Comparison of ENCODE assay signal across 9 cellular contexts in the genomic region with DNA sequence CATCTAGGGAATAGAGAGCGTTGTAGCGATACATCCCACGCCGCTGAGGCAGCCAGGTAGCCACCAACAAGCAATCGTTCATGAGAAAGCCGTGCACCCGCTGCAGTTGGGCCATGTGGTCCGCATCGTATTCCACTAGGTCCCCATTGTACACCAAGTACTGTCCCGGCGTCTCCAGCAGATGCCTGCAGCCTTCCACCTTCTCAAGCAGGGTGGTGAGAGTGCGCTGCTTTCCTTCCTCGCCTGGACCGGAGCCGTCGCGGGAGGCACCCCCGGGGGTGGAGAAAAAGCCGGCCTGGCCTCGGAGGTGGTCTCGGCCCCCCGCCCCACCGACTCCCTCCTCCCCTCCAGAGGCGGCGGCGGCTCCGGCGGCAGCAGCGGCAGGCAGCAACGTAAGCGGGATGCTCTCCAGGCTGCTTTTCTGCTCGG. TPM values are rescaled to one million over a fixed set of nuclear protein-coding genes. Genes with fewer than 3 reads are reported as not detected.
DNase-seq lines count a peak whose midpoint lies in the region; ATAC-seq, FAIRE-seq and TF ChIP-seq lines count a peak whose summit lies in the region.
"Had no signal": no experiment of that assay in that cellular context is flagged by ENCODE, and none has a peak within 500 bp of the region (broad histone marks: within the 10 kb centered on the region; RNA-seq: fewer than 3 reads in every experiment).

No MANE protein-coding gene starts in this region.

- peak overlapping the region; percentile 67 for H2AFZ ChIP-seq in keratinocyte (ENCODE audit: control insufficient read depth, low read length)

- H4K20me1 ChIP-seq in keratinocyte (ENCODE audit: control insufficient read depth, extremely low read depth, insufficient read depth, low read length) = peaks cover 18% of the 10 kb centered on the region

- CTCF ChIA-PET in activated CD4-positive, alpha-beta T cell treated with anti-CD3 and anti-CD28 coated beads, Interleukin-2, amount 10 ng/mL, durations not matched to agents 7 days and 5 days (lab: Charles Lee) = interaction anchor here (0.8 to 2.8 kb wide), 7 partner anchors 9 to 266 kb away, joined by 3 to 13 read pairs (median 3); a partner anchor contains a TSS

- POLR2A ChIA-PET in activated CD4-positive, alpha-beta T cell treated with anti-CD3 and anti-CD28 coated beads, Interleukin-2, amount 10 ng/mL, durations not matched to agents 7 days and 5 days (lab: Charles Lee) = interaction anchor here (0.6 kb wide), 2 partner anchors 109 to 297 kb away, joined by 3 to 4 read pairs; a partner anchor contains a TSS

- no peak for TF ChIP-seq CTCF in keratinocyte (optimal IDR thresholded peaks at IDR 0.05 in 1 of 3, IDR thresholded peaks at IDR 0.05 in 1 of 3, conservative IDR thresholded peaks at IDR 0.05 in 1 of 3; ENCODE audit: extremely low read depth in 1 of 3, insufficient read depth in 2 of 3, low read length in 3 of 3)
- TF ChIP-seq CTCF in stomach (IDR thresholded peaks at IDR 0.05) = no peak

- peak overlapping the region; percentile 99 for H3K9ac ChIP-seq in keratinocyte (ENCODE audit: control insufficient read depth, extremely low read depth, insufficient read depth, low read length)

- H3K27ac ChIP-seq in angular gyrus (ENCODE audit: low read depth, low read length) (peak overlapping the region; percentile 78), keratinocyte (ENCODE audit: control insufficient read depth, insufficient read depth, low read length) (peak overlapping the region; percentile 100), stomach (peak overlapping the region; percentile 92 to 97 (median 95))

- 0 to 2% (median 1%) methylated on average over 3 to 32 of the region's 32 CpGs for WGBS in stomach, 5 donors

- dilution Hi-C loops in keratinocyte (cut with MboI; ENCODE audit: extremely low pct_ligation_motif_present, low sequenced_read_pairs) = no loop called here

- H3K9me1 ChIP-seq in keratinocyte (ENCODE audit: control insufficient read depth, extremely low read depth, insufficient read depth, low read length) = no peaks in the 10 kb centered on the region

- peak overlapping the region; percentile 89 for H3K4me2 ChIP-seq in keratinocyte (ENCODE audit: control insufficient read depth, extremely low read depth, insufficient read depth, low read depth, low read length)

- TF ChIP-seq EP300 in stomach (IDR thresholded peaks at IDR 0.05) = no peak

- peak; percentile 11 for ATAC-seq in HG03521 (IDR thresholded peaks at IDR 0.05; ENCODE audit: unreplicated experiment)

- H3K27ac Mint-ChIP-seq in activated CD4-positive, alpha-beta T cell treated with anti-CD3 and anti-CD28 coated beads, Interleukin-2, amount 10 ng/mL, durations not matched to agents 7 days and 5 days = peak overlapping the region; percentile 99

- peaks cover 82% of the 10 kb centered on the region for H3K79me2 ChIP-seq in keratinocyte (ENCODE audit: control insufficient read depth, insufficient read depth, low read length)

- peak overlapping the region; percentile 98 for H3K4me3 Mint-ChIP-seq in activated CD4-positive, alpha-beta T cell treated with anti-CD3 and anti-CD28 coated beads, Interleukin-2, amount 10 ng/mL, durations not matched to agents 7 days and 5 days

- H3K4me3 ChIP-seq in keratinocyte (ENCODE audit: control insufficient read depth in 2 of 3, extremely low read depth in 1 of 3, insufficient read depth in 2 of 3, low read depth in 1 of 3, low read length in 3 of 3) (peak overlapping the region; percentile 69 to 98 (median 90)), stomach (peak overlapping the region; percentile 82 to 95 (median 90))

- peaks cover 3 to 8% of the 10 kb centered on the region in 2 experiments for H3K36me3 ChIP-seq in keratinocyte (ENCODE audit: control insufficient read depth in 2 of 2, extremely low read depth in 1 of 2, insufficient read depth in 2 of 2, low read length in 2 of 2)
- peaks cover 0 to 15% (median 9%) of the 10 kb centered on the region in 4 donors for H3K36me3 ChIP-seq in stomach

- H3K36me3 Mint-ChIP-seq in activated CD4-positive, alpha-beta T cell treated with anti-CD3 and anti-CD28 coated beads, Interleukin-2, amount 10 ng/mL, durations not matched to agents 7 days and 5 days (ENCODE audit: low read depth) = peaks cover 46% of the 10 kb centered on the region

- FAIRE-seq in keratinocyte (lab: Jason Lieb, UNC) (no peak), GM12891 (lab: Jason Lieb, UNC) (no peak)
- FAIRE-seq: colon had no signal

- intact Hi-C loops in stomach (cut with DNase I; ENCODE audit: low total_unique reads) = no loop called here

- TF ChIP-seq POLR2A in stomach (IDR thresholded peaks at IDR 0.05) (no peak), GM12891 (IDR thresholded peaks at IDR 0.05; ENCODE audit: low read depth, low read length) (no peak)

- H3K9me3 ChIP-seq in keratinocyte (ENCODE audit: control insufficient read depth, low read depth, low read length) (no peaks in the 10 kb centered on the region), stomach (no peaks in the 10 kb centered on the region)

- H3K4me1 Mint-ChIP-seq in activated CD4-positive, alpha-beta T cell treated with anti-CD3 and anti-CD28 coated beads, Interleukin-2, amount 10 ng/mL, durations not matched to agents 7 days and 5 days = peaks cover 63% of the 10 kb centered on the region

- H3K27me3 ChIP-seq in keratinocyte (ENCODE audit: control insufficient read depth, extremely low read depth, insufficient read depth, low read length) (no peaks in the 10 kb centered on the region), stomach (no peaks in the 10 kb centered on the region)

- H3K27me3 Mint-ChIP-seq in activated CD4-positive, alpha-beta T cell treated with anti-CD3 and anti-CD28 coated beads, Interleukin-2, amount 10 ng/mL, durations not matched to agents 7 days and 5 days = no peaks in the 10 kb centered on the region

- DNase-seq in activated CD4-positive, alpha-beta T cell treated with anti-CD3 and anti-CD28 coated beads, Interleukin-2, amount 10 ng/mL, durations not matched to agents 7 days and 5 days = no peak
- DNase-seq in activated CD4-positive, alpha-beta T cell treated with anti-CD3 and anti-CD28 coated beads for 1 hour = no peak
- DNase-seq in keratinocyte (ENCODE audit: low read depth, low spot score) (no peak), stomach (no peak), middle frontal gyrus (ENCODE audit: extremely low spot score, low spot score) (no peak), GM12891 (ENCODE audit: insufficient read length, low spot score) (no peak)

- no peaks in the 10 kb centered on the region for H3K9me3 Mint-ChIP-seq in activated CD4-positive, alpha-beta T cell treated with anti-CD3 and anti-CD28 coated beads, Interleukin-2, amount 10 ng/mL, durations not matched to agents 7 days and 5 days

- peaks cover 48% of the 10 kb centered on the region for H3K4me1 ChIP-seq in keratinocyte (ENCODE audit: control insufficient read depth, extremely low read depth, insufficient read depth, low read length)
- peaks cover 41 to 76% (median 66%) of the 10 kb centered on the region in 4 donors for H3K4me1 ChIP-seq in stomach

TF ChIP-seq in GM12891, 5 proteins besides CTCF, POLR2A, EP300 and RAD21:
- TF ChIP-seq POU2F2 (IDR thresholded peaks at IDR 0.05; ENCODE audit: low read depth, low read length) (no peak), POLR2AphosphoS5 (IDR thresholded peaks at IDR 0.05; ENCODE audit: low read depth, low read length) (no peak), TAF1 (IDR thresholded peaks at IDR 0.05; ENCODE audit: low read depth, low read length) (no peak), PAX5 (IDR thresholded peaks at IDR 0.05; ENCODE audit: insufficient read depth, low read length, severe bottlenecking) (no peak), SPI1 (IDR thresholded peaks at IDR 0.05; ENCODE audit: low read depth, low read length) (no peak)

RNA-seq across cellular contexts. Expression of a gene that starts 0.6 kb away (rescaled TPM):
- 10 to 100 TPM; 20.6 to 21.9 TPM for total RNA-seq in activated CD4-positive, alpha-beta T cell treated with anti-CD3 and anti-CD28 coated beads, Interleukin-2, amount 10 ng/mL, durations not matched to agents 7 days and 5 days
- polyA plus RNA-seq in keratinocyte = 6.0 to 7.1 TPM (median 6.9 TPM) in 3 replicates
- polyA plus RNA-seq in keratinocyte (2011; ENCODE audit: low read depth) = 3.3 TPM
- polyA plus RNA-seq in keratinocyte (2011; cell fraction: cytosol; rRNA removed) = 2.4 and 3.7 TPM in 2 replicates
- polyA plus RNA-seq in keratinocyte (2011; cell fraction: nucleus; rRNA removed) = 9.3 and 11.2 TPM in 2 replicates
- 7.4 and 7.6 TPM in 2 replicates for polyA plus RNA-seq in keratinocyte (2012; ENCODE audit: low replicate concordance)
- polyA minus RNA-seq in keratinocyte = 11.0 to 12.8 TPM (median 12.0 TPM) in 3 replicates
- 9.8 TPM for polyA minus RNA-seq in keratinocyte (2011; cell fraction: cytosol; rRNA and poly(A)+ RNA removed)
- polyA minus RNA-seq in keratinocyte (2011; cell fraction: nucleus; rRNA and poly(A)+ RNA removed) = 11.7 and 17.5 TPM in 2 replicates
- total RNA-seq in stomach = 10 to 100 TPM in 3 of 5 donors, 1 to 10 TPM in 2; 6.7 to 21.8 (median 14.5) TPM
- 1 to 10 TPM; 1.8 to 3.1 (median 2.4) TPM for polyA plus RNA-seq in stomach
- 3.9 TPM for polyA plus RNA-seq in GM12891 (2012; ENCODE audit: low read depth, missing spikeins)

RNA-seq across cellular contexts. Expression of a gene that starts 1.0 kb away (rescaled TPM):
- total RNA-seq in activated CD4-positive, alpha-beta T cell treated with anti-CD3 and anti-CD28 coated beads, Interleukin-2, amount 10 ng/mL, durations not matched to agents 7 days and 5 days = 10 to 100 TPM; 12.5 to 19.0 TPM
- 15.7 to 17.4 TPM (median 16.8 TPM) in 3 replicates for polyA plus RNA-seq in keratinocyte
- 25.1 TPM for polyA plus RNA-seq in keratinocyte (2011; ENCODE audit: low read depth)
- 9.7 and 14.1 TPM in 2 replicates for polyA plus RNA-seq in keratinocyte (2011; cell fraction: cytosol; rRNA removed)
- 19.2 and 21.0 TPM in 2 replicates for polyA plus RNA-seq in keratinocyte (2011; cell fraction: nucleus; rRNA removed)
- polyA plus RNA-seq in keratinocyte (2012; ENCODE audit: low replicate concordance) = 6.5 and 15.9 TPM in 2 replicates
- 17.3 to 33.2 TPM (median 22.5 TPM) in 3 replicates for polyA minus RNA-seq in keratinocyte
- polyA minus RNA-seq in keratinocyte (2011; cell fraction: cytosol; rRNA and poly(A)+ RNA removed) = 24.4 TPM
- 18.4 and 26.7 TPM in 2 replicates for polyA minus RNA-seq in keratinocyte (2011; cell fraction: nucleus; rRNA and poly(A)+ RNA removed)
- total RNA-seq in stomach = 10 to 100 TPM; 11.6 to 62.5 (median 25.8) TPM
- polyA plus RNA-seq in stomach = 1 to 10 TPM; 3.2 to 4.3 (median 3.9) TPM
- 2.3 TPM for polyA plus RNA-seq in GM12891 (2012; ENCODE audit: low read depth, missing spikeins)
